In genomic region chr12:11698729-11699128, GRCh38 we compare ENCODE assay signal across 19 cellular contexts. TPM values are rescaled to one million over a fixed set of nuclear protein-coding genes. Genes with fewer than 3 reads are reported as not detected.
A peak's percentile ranks its signal among the peaks of the same experiment; 100 is the strongest.
DNase-seq lines count a peak whose midpoint lies in the region; ATAC-seq and TF ChIP-seq lines count a peak whose summit lies in the region.
"Had no signal": no experiment of that assay in that cellular context is flagged by ENCODE, and none has a peak within 500 bp of the region (broad histone marks: within the 10 kb centered on the region; RNA-seq: fewer than 3 reads in every experiment).

No MANE protein-coding gene starts in this region.

- POLR2A ChIA-PET in activated CD4-positive, alpha-beta memory T cell treated with anti-CD3 and anti-CD28 coated beads, Interleukin-2, amount 10 ng/mL, durations not matched to agents 7 days and 5 days (lab: Charles Lee) = no interaction called here

- ATAC-seq in RWPE2 (ENCODE audit: low read depth) (no peak), memory B cell (ENCODE audit: low read depth) (no peak), HG03442 (IDR thresholded peaks at IDR 0.05; ENCODE audit: unreplicated experiment) (no peak)

- TF ChIP-seq POLR2A in testis (IDR thresholded peaks at IDR 0.05) = no peak

- no peaks in the 10 kb centered on the region for H3K9me3 Mint-ChIP-seq in chondrocyte (ENCODE audit: low read depth)
- no peaks in the 10 kb centered on the region for H3K9me3 Mint-ChIP-seq in memory B cell
- H3K9me3 Mint-ChIP-seq in activated CD4-positive, alpha-beta memory T cell treated with anti-CD3 and anti-CD28 coated beads, Interleukin-2, amount 10 ng/mL, durations not matched to agents 7 days and 5 days = no peaks in the 10 kb centered on the region
- H3K9me3 Mint-ChIP-seq: CD4-positive, CD25-positive, alpha-beta regulatory T cell had no signal

- no peaks in the 10 kb centered on the region for H3K9me3 ChIP-seq in RWPE2 (ENCODE audit: severe bottlenecking)
- no peaks in the 10 kb centered on the region for H3K9me3 ChIP-seq in testis
- H3K9me3 ChIP-seq: HAP-1, SJCRH30 had no signal

- H3K36me3 ChIP-seq in RWPE2 (ENCODE audit: low read depth) (no peaks in the 10 kb centered on the region), testis (ENCODE audit: low read depth, missing control alignments) (no peaks in the 10 kb centered on the region)
- H3K36me3 ChIP-seq: HAP-1, SJCRH30 had no signal

- CTCF ChIA-PET in activated CD4-positive, alpha-beta memory T cell treated with anti-CD3 and anti-CD28 coated beads, Interleukin-2, amount 10 ng/mL, durations not matched to agents 7 days and 5 days (lab: Charles Lee) = interaction anchor here (0.6 kb wide), 1 partner anchor 339 kb away, joined by 4 read pairs; no protein-coding TSS in a partner anchor

- peaks cover 16% of the 10 kb centered on the region for H3K4me1 ChIP-seq in RWPE2 (ENCODE audit: insufficient read depth, poor library complexity, severe bottlenecking)
- peaks cover 8% of the 10 kb centered on the region for H3K4me1 ChIP-seq in testis
- H3K4me1 ChIP-seq: HAP-1, SJCRH30 had no signal

- H3K4me3 ChIP-seq in RWPE2 (ENCODE audit: severe bottlenecking) = no peak overlapping the region
- no peak overlapping the region for H3K4me3 ChIP-seq in testis
- H3K4me3 ChIP-seq: HAP-1, SJCRH30 had no signal

- H3K4me1 Mint-ChIP-seq in chondrocyte (ENCODE audit: low read depth) (peaks cover 49% of the 10 kb centered on the region), memory B cell (peaks cover 36% of the 10 kb centered on the region)
- peaks cover 34% of the 10 kb centered on the region for H3K4me1 Mint-ChIP-seq in activated CD4-positive, alpha-beta memory T cell treated with anti-CD3 and anti-CD28 coated beads, Interleukin-2, amount 10 ng/mL, durations not matched to agents 7 days and 5 days

- H3K27me3 ChIP-seq in RWPE2 (ENCODE audit: insufficient read depth, poor library complexity, severe bottlenecking) (no peaks in the 10 kb centered on the region), testis (no peaks in the 10 kb centered on the region)
- H3K27me3 ChIP-seq: SJCRH30 had no signal

- TF ChIP-seq CTCF in RWPE2 (IDR thresholded peaks at IDR 0.05; ENCODE audit: poor library complexity, severe bottlenecking) = no peak
- no peak for TF ChIP-seq CTCF in chondrocyte (IDR thresholded peaks at IDR 0.05)
- no peak for TF ChIP-seq CTCF in testis (IDR thresholded peaks at IDR 0.05)

- intact Hi-C loops in testis (cut with DNase I; ENCODE audit: low total_unique reads) = no loop called here

- peak overlapping the region; percentile 52 for H3K27ac ChIP-seq in RWPE2 (ENCODE audit: poor library complexity, severe bottlenecking)
- no peak overlapping the region for H3K27ac ChIP-seq in testis
- H3K27ac ChIP-seq: SJCRH30 had no signal

- H3K27me3 Mint-ChIP-seq in chondrocyte (ENCODE audit: low read depth) (no peaks in the 10 kb centered on the region), memory B cell (no peaks in the 10 kb centered on the region)
- no peaks in the 10 kb centered on the region for H3K27me3 Mint-ChIP-seq in activated CD4-positive, alpha-beta memory T cell treated with anti-CD3 and anti-CD28 coated beads, Interleukin-2, amount 10 ng/mL, durations not matched to agents 7 days and 5 days
- H3K27me3 Mint-ChIP-seq: B cell; CD4-positive, CD25-positive, alpha-beta regulatory T cell had no signal

- DNase-seq in RWPE2 (ENCODE audit: low spot score) = no peak
- DNase-seq in chondrocyte (ENCODE audit: low spot score) = no peak
- no peak for DNase-seq in memory B cell (ENCODE audit: low spot score in 2 of 2)
- DNase-seq in activated CD4-positive, alpha-beta memory T cell treated with anti-CD3 and anti-CD28 coated beads, Interleukin-2, amount 10 ng/mL, durations not matched to agents 7 days and 5 days = no peak
- no peak for DNase-seq in SIG-M5 (lab: John Stamatoyannopoulos, UW)
- no peak for DNase-seq in testis
- DNase-seq: CD4-positive, CD25-positive, alpha-beta regulatory T cell; DMS53; MV-4-11; NCI-H1417 treated with DMSO at 0.1 percent for 48 hours; NCI-H2029; NCI-H2171 treated with DMSO at 0.1 percent for 48 hours; NCI-H446 treated with DMSO at 0.1 percent for 48 hours; NK-92 treated with Interleukin-12 subunit alpha and Interleukin-12 subunit beta, amount 100 ng/mL, for 24 hours; OCI-M1; SJCRH30 had no signal

- peak overlapping the region; percentile 74 for H3K27ac Mint-ChIP-seq in chondrocyte (ENCODE audit: unreplicated experiment)
- peak overlapping the region; percentile 68 for H3K27ac Mint-ChIP-seq in memory B cell
- no peak overlapping the region for H3K27ac Mint-ChIP-seq in activated CD4-positive, alpha-beta memory T cell treated with anti-CD3 and anti-CD28 coated beads, Interleukin-2, amount 10 ng/mL, durations not matched to agents 7 days and 5 days
- H3K27ac Mint-ChIP-seq: B cell; CD4-positive, CD25-positive, alpha-beta regulatory T cell had no signal

- WGBS in testis, 2 donors = 94 to 99% methylated on average over 2 of the region's 2 CpGs

- H3K36me3 Mint-ChIP-seq in chondrocyte (ENCODE audit: low read depth) (no peaks in the 10 kb centered on the region), memory B cell (peaks cover 15% of the 10 kb centered on the region)
- peaks cover 31% of the 10 kb centered on the region for H3K36me3 Mint-ChIP-seq in activated CD4-positive, alpha-beta memory T cell treated with anti-CD3 and anti-CD28 coated beads, Interleukin-2, amount 10 ng/mL, durations not matched to agents 7 days and 5 days (ENCODE audit: low read depth)

- no peak overlapping the region for H3K4me3 Mint-ChIP-seq in chondrocyte (ENCODE audit: unreplicated experiment)
- no peak overlapping the region for H3K4me3 Mint-ChIP-seq in memory B cell
- H3K4me3 Mint-ChIP-seq in activated CD4-positive, alpha-beta memory T cell treated with anti-CD3 and anti-CD28 coated beads, Interleukin-2, amount 10 ng/mL, durations not matched to agents 7 days and 5 days = no peak overlapping the region
- H3K4me3 Mint-ChIP-seq: B cell; CD4-positive, CD25-positive, alpha-beta regulatory T cell had no signal

RNA-seq across cellular contexts. Expression of gene ETV6, which starts 49.3 kb away (rescaled TPM):
- total RNA-seq in chondrocyte = 30.4 to 37.8 TPM (median 33.4 TPM) in 3 replicates
- total RNA-seq in activated CD4-positive, alpha-beta memory T cell treated with anti-CD3 and anti-CD28 coated beads, Interleukin-2, amount 10 ng/mL, durations not matched to agents 7 days and 5 days = 10 to 100 TPM; 53.7 to 54.9 TPM
- 10 to 100 TPM; 16.3 to 20.9 TPM for total RNA-seq in testis
- polyA plus RNA-seq in testis (ENCODE audit: insufficient read depth, low read depth, low replicate concordance) = 7.8 TPM
